Comparison of ENCODE assay signal across 10 cellular contexts in genomic region chr5:145854651-145855258, GRCh38. TPM values are rescaled to one million over a fixed set of nuclear protein-coding genes. Genes with fewer than 3 reads are reported as not detected.
DNase-seq lines count a peak whose midpoint lies in the region; ATAC-seq and TF ChIP-seq lines count a peak whose summit lies in the region.
"Had no signal": no experiment of that assay in that cellular context is flagged by ENCODE, and none has a peak within 500 bp of the region (broad histone marks: within the 10 kb centered on the region; RNA-seq: fewer than 3 reads in every experiment).

No MANE protein-coding gene starts in this region.

- peaks cover 15% of the 10 kb centered on the region for H3K4me1 ChIP-seq in lower lobe of right lung

- no peak overlapping the region for H3K27ac ChIP-seq in lower lobe of right lung

- no peaks in the 10 kb centered on the region for H3K36me3 ChIP-seq in lower lobe of right lung

- H3K4me3 ChIP-seq in lower lobe of right lung = no peak overlapping the region

- DNase-seq in COLO829 (ENCODE audit: low spot score) = peak; percentile 29
- DNase-seq in MV-4-11 (lab: John Stamatoyannopoulos, UW) = peak; percentile 94
- DNase-seq in astrocyte of the hippocampus (ENCODE audit: low read depth, low spot score) = peak; percentile 71
- DNase-seq in lower lobe of right lung = no peak
- DNase-seq in NCI-H187 (lab: John Stamatoyannopoulos, UW) = no peak
- DNase-seq in activated CD4-positive, CD25-positive, alpha-beta regulatory T cell (lab: John Stamatoyannopoulos, UW) = no peak
- DNase-seq in NCI-H1048 (lab: John Stamatoyannopoulos, UW) = no peak
- DNase-seq: kidney; stimulated activated CD4-positive, alpha-beta T cell treated with anti-CD3 and anti-CD28 coated beads, Interleukin-4, amount 100 ng/mL, for 4 hours had no signal

- no peaks in the 10 kb centered on the region for H3K27me3 ChIP-seq in lower lobe of right lung (ENCODE audit: low read depth)

- no peak for TF ChIP-seq CTCF in lower lobe of right lung (IDR thresholded peaks at IDR 0.05)

- intact Hi-C loops in lower lobe of right lung (cut with DNase I) = no loop called here

- H3K9me3 ChIP-seq in lower lobe of right lung = no peaks in the 10 kb centered on the region

- ATAC-seq in lower lobe of right lung (peak; percentile 46 to 55), HG03097 (IDR thresholded peaks at IDR 0.05; ENCODE audit: low FRiP score, unreplicated experiment) (no peak)

RNA-seq across cellular contexts. Expression of gene GRXCR2, which starts 18.1 kb away (rescaled TPM):
- not detected for total RNA-seq in lower lobe of right lung
- total RNA-seq: kidney had no signal

RNA-seq across cellular contexts. Expression of gene PRELID2, which starts 19.6 kb away (rescaled TPM):
- 10.2 TPM for total RNA-seq in lower lobe of right lung

Comparison
In these comparisons a context has a peak if more than half of its experiments do, and no peak if none do; other contexts are left out.
1. DNase-seq: peak in COLO829 (single experiment), MV-4-11 (single experiment) and astrocyte of the hippocampus (single experiment); none in lower lobe of right lung (single experiment), NCI-H187 (0 of 2), activated CD4-positive, CD25-positive, alpha-beta regulatory T cell (0 of 4) and NCI-H1048 (single experiment).